9 cellular contexts compared by ENCODE assay signal in the genomic region with DNA sequence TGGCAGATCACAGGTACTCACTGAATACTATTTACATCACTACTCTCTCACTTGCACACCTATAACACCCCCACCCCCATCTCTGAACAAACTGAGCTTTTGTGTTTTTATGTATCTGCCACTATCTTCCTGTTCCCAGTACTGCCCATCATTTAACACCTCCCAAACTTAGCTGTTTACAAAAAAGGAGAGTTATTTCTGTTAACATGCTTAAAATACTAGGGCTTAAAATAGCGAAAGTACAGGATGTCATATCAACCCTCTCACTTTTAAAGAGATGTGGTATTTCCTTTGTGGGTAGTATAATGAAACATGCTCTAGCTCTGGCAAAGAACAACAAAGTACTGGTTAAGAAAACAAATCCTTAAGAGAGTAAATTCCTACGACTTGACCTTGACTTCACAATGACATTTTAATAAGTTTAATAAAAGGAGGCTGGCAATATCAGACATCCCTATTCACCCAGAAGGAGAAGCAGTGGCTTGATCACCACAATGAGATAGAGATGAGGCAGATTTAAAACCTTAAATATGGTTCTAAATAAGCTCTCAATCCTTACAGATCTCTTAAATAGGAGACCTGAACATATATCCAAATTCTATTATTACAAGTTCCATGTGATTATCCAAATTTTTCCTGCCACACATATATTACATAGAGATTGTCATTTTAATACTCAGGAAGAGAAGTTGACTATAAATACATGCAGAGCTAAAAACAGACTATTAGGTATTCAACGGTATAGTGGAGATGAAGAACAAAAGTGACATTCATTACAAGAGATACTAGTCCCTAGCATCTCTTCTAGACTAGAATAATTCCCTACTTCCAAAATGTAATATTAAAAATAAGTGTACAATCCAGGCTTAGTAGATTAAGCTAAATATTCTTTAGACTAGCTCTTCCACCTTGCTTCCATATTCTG. TPM values are rescaled to one million over a fixed set of nuclear protein-coding genes. Genes with fewer than 3 reads are reported as not detected.
DNase-seq lines count a peak whose midpoint lies in the region; ATAC-seq, FAIRE-seq and TF ChIP-seq lines count a peak whose summit lies in the region.
"Had no signal": no experiment of that assay in that cellular context is flagged by ENCODE, and none has a peak within 500 bp of the region (broad histone marks: within the 10 kb centered on the region; RNA-seq: fewer than 3 reads in every experiment).

No MANE protein-coding gene starts in this region.

- H3K4me3 ChIP-seq in small intestine (ENCODE audit: low read depth in 1 of 2, low read length in 2 of 2) (no peak overlapping the region), prostate gland (no peak overlapping the region), endodermal cell (ENCODE audit: low read length) (no peak overlapping the region)

- H3K27me3 Mint-ChIP-seq in endodermal cell (ENCODE audit: insufficient read depth): no peaks in the 10 kb centered on the region

- no peaks in the 10 kb centered on the region for H3K36me3 Mint-ChIP-seq in endodermal cell (ENCODE audit: low read depth)

- no peaks in the 10 kb centered on the region for H3K27me3 ChIP-seq in small intestine (ENCODE audit: control insufficient read depth in 2 of 2, insufficient read depth in 2 of 2, low read length in 2 of 2)
- H3K27me3 ChIP-seq in prostate gland (replicated peaks; ENCODE audit: insufficient read depth): no peaks in the 10 kb centered on the region
- no peaks in the 10 kb centered on the region for H3K27me3 ChIP-seq in endodermal cell (ENCODE audit: control insufficient read depth, insufficient read depth, low read length, poor library complexity, severe bottlenecking)

- H3K9me3 ChIP-seq in small intestine (ENCODE audit: control insufficient read depth, low read depth) (no peaks in the 10 kb centered on the region), prostate gland (no peaks in the 10 kb centered on the region), endodermal cell (ENCODE audit: control insufficient read depth, low read length) (no peaks in the 10 kb centered on the region)

- H3K4me1 Mint-ChIP-seq in endodermal cell: no peaks in the 10 kb centered on the region

- no peak overlapping the region for H3K27ac Mint-ChIP-seq in endodermal cell

- peak overlapping the region; percentile 23 for H3K27ac ChIP-seq in cingulate gyrus (ENCODE audit: low read depth, low read length)
- H3K27ac ChIP-seq in small intestine (ENCODE audit: low read depth in 1 of 2, low read length in 1 of 2): no peak overlapping the region
- no peak overlapping the region for H3K27ac ChIP-seq in prostate gland
- H3K27ac ChIP-seq in endodermal cell (ENCODE audit: low read depth, low read length): no peak overlapping the region

- TF ChIP-seq CTCF in prostate gland (IDR thresholded peaks at IDR 0.05) (no peak), endodermal cell (conservative IDR thresholded peaks at IDR 0.05) (no peak)

- no peak overlapping the region for H3K9ac ChIP-seq in endodermal cell (ENCODE audit: extremely low read depth, low read length, poor library complexity, severe bottlenecking)

- FAIRE-seq in small intestine (lab: Jason Lieb, UNC): peak; percentile 72

- intact Hi-C loops in prostate gland (cut with DNase I): loop anchor here (5.0 kb wide), 2 partner anchors 38 to 53 kb away; a partner anchor contains a TSS

- peak; percentile 6 for DNase-seq in GM19240 (ENCODE audit: insufficient read length, low spot score)
- no peak for DNase-seq in small intestine
- no peak for DNase-seq in prostate gland (ENCODE audit: low spot score)
- no peak for DNase-seq in NCI-H510A (lab: John Stamatoyannopoulos, UW)
- no peak for DNase-seq in AG08395 (ENCODE audit: low spot score)
- no peak for DNase-seq in endodermal cell

- no peak for TF ChIP-seq POLR2A in prostate gland (IDR thresholded peaks at IDR 0.05)

- no peaks in the 10 kb centered on the region for H3K9me3 Mint-ChIP-seq in endodermal cell

- WGBS in small intestine, 3 donors: 39 to 61% (median 46%) methylated on average over 3 of the region's 3 CpGs
- WGBS in prostate gland: 20% methylated on average over 3 of the region's 3 CpGs
- 90% methylated on average over 2 of the region's 3 CpGs; no CpG with 5 or more reads in 1 of the 2 experiments for WGBS in endodermal cell (ENCODE audit: insufficient coverage in 1 of 2, insufficient read length in 1 of 2), 2 experiments

- H3K36me3 ChIP-seq in small intestine (ENCODE audit: control insufficient read depth in 2 of 2, insufficient read depth in 2 of 2, low read length in 2 of 2) (peaks cover 0 to 1% of the 10 kb centered on the region in 2 donors), prostate gland (no peaks in the 10 kb centered on the region), endodermal cell (ENCODE audit: control insufficient read depth, insufficient read depth, low read length) (peaks cover 2% of the 10 kb centered on the region)

- no peak overlapping the region for H3K4me3 Mint-ChIP-seq in endodermal cell

- ATAC-seq in HG03064 (IDR thresholded peaks at IDR 0.05; ENCODE audit: low read depth, unreplicated experiment): peak; percentile 86

- H3K4me1 ChIP-seq in small intestine (ENCODE audit: control insufficient read depth in 2 of 2, insufficient read depth in 1 of 2, low read depth in 1 of 2, low read length in 1 of 2) (no peaks in the 10 kb centered on the region), prostate gland (replicated peaks) (peaks cover 6% of the 10 kb centered on the region), endodermal cell (ENCODE audit: control insufficient read depth, insufficient read depth, low read length) (no peaks in the 10 kb centered on the region)

RNA-seq across cellular contexts. Expression of a gene that starts 36.9 kb away (rescaled TPM):
- polyA plus RNA-seq in small intestine: 10 to 100 TPM; 13.4 to 25.7 (median 17.3) TPM
- total RNA-seq in prostate gland: 10 to 100 TPM; 16.9 to 18.9 TPM
- total RNA-seq in endodermal cell: 10 to 100 TPM; 14.8 to 15.2 TPM
- 9.5 TPM for polyA plus RNA-seq in endodermal cell (2013, experiment 1 of 2)
- polyA plus RNA-seq in endodermal cell (2013, experiment 2 of 2): 8.0 TPM

RNA-seq across cellular contexts. Expression of a gene that starts 37.2 kb away (rescaled TPM):
- polyA plus RNA-seq in small intestine: 100 to 1,000 TPM in 1 of 3 donors, 10 to 100 TPM in 2; 30.3 to 160 (median 51.3) TPM
- total RNA-seq in prostate gland (10 to 100 TPM; 20.4 to 29.8 TPM), endodermal cell (10 to 100 TPM; 39.7 to 50.1 TPM)
- polyA plus RNA-seq in endodermal cell (2013, experiment 1 of 2): 40.0 TPM
- polyA plus RNA-seq in endodermal cell (2013, experiment 2 of 2): 36.1 TPM

RNA-seq across cellular contexts. Expression of a gene that starts 57.2 kb away (rescaled TPM):
- polyA plus RNA-seq in small intestine: 1 to 10 TPM in 1 of 3 donors, under 1 TPM in 1, not detected in 1; 0.60 to 2.9 TPM
- total RNA-seq in prostate gland (under 1 TPM; 0.27 to 0.97 TPM), endodermal cell (under 1 TPM; 0.79 to 0.91 TPM)
- polyA plus RNA-seq in endodermal cell (2013, experiment 1 of 2): 0.64 TPM
- 0.29 TPM for polyA plus RNA-seq in endodermal cell (2013, experiment 2 of 2)
- total RNA-seq: epithelial cell of proximal tubule had no signal
